1 cellular context compared by ENCODE assay signal in the genomic region with DNA sequence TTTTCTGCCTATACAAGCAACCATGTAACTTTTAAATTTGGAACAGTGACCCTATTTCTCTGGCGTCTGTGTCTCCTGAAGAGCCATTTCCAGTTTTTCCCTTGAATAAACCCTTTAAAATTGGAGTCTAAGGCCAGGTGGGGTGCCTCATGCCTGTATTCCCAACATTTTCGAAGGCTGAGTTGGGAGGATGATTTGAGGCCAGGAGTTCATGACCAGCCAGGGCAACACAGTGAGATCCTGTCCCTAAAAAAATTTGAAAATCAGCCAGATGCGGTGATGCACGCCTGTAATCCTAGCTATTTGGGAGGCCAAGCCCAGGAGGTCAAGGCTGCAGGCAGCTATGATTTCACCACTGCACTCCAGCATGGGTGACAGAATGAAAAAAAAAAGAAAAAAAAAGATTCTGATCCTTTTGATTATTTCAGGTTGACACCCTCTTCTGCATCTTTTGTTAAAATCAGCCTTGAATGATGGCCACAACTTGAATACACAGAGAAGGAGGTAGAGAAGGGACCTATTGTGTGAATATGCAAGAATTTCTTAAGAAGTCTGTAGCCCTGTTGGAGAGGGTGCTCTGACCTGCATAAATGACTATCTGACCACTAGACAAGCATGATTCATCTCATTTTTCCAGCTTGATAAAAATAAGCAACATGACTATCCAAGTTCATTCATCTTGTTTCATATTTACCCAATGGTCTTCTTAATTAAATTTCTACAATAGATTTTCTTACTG.
TF ChIP-seq lines count a peak whose summit lies in the region.

No MANE protein-coding gene starts in this region.

TF ChIP-seq in GM23338, 12 proteins besides CTCF, POLR2A, EP300 and RAD21 (continued from another document):
- TF ChIP-seq, protein P1, sequence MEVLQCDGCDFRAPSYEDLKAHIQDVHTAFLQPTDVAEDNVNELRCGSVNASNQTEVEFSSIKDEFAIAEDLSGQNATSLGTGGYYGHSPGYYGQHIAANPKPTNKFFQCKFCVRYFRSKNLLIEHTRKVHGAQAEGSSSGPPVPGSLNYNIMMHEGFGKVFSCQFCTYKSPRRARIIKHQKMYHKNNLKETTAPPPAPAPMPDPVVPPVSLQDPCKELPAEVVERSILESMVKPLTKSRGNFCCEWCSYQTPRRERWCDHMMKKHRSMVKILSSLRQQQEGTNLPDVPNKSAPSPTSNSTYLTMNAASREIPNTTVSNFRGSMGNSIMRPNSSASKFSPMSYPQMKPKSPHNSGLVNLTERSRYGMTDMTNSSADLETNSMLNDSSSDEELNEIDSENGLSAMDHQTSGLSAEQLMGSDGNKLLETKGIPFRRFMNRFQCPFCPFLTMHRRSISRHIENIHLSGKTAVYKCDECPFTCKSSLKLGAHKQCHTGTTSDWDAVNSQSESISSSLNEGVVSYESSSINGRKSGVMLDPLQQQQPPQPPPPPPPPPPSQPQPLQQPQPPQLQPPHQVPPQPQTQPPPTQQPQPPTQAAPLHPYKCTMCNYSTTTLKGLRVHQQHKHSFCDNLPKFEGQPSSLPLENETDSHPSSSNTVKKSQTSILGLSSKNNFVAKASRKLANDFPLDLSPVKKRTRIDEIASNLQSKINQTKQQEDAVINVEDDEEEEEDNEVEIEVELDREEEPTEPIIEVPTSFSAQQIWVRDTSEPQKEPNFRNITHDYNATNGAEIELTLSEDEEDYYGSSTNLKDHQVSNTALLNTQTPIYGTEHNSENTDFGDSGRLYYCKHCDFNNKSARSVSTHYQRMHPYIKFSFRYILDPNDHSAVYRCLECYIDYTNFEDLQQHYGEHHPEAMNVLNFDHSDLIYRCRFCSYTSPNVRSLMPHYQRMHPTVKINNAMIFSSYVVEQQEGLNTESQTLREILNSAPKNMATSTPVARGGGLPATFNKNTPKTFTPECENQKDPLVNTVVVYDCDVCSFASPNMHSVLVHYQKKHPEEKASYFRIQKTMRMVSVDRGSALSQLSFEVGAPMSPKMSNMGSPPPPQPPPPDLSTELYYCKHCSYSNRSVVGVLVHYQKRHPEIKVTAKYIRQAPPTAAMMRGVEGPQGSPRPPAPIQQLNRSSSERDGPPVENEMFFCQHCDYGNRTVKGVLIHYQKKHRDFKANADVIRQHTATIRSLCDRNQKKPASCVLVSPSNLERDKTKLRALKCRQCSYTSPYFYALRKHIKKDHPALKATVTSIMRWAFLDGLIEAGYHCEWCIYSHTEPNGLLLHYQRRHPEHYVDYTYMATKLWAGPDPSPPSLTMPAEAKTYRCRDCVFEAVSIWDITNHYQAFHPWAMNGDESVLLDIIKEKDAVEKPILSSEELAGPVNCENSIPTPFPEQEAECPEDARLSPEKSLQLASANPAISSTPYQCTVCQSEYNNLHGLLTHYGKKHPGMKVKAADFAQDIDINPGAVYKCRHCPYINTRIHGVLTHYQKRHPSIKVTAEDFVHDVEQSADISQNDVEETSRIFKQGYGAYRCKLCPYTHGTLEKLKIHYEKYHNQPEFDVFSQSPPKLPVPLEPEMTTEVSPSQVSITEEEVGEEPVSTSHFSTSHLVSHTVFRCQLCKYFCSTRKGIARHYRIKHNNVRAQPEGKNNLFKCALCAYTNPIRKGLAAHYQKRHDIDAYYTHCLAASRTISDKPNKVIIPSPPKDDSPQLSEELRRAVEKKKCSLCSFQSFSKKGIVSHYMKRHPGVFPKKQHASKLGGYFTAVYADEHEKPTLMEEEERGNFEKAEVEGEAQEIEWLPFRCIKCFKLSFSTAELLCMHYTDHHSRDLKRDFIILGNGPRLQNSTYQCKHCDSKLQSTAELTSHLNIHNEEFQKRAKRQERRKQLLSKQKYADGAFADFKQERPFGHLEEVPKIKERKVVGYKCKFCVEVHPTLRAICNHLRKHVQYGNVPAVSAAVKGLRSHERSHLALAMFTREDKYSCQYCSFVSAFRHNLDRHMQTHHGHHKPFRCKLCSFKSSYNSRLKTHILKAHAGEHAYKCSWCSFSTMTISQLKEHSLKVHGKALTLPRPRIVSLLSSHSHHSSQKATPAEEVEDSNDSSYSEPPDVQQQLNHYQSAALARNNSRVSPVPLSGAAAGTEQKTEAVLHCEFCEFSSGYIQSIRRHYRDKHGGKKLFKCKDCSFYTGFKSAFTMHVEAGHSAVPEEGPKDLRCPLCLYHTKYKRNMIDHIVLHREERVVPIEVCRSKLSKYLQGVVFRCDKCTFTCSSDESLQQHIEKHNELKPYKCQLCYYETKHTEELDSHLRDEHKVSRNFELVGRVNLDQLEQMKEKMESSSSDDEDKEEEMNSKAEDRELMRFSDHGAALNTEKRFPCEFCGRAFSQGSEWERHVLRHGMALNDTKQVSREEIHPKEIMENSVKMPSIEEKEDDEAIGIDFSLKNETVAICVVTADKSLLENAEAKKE (CRISPR knock-in tag; IDR thresholded peaks at IDR 0.05): peak; percentile 39; the same call in 1 of the 2 replicates
- no peak for TF ChIP-seq JUNB (IDR thresholded peaks at IDR 0.05; ENCODE audit: unreplicated experiment)
TF ChIP-seq in GM23338: peak in this region for 1.
